In genomic region chr10:72173267-72173634, GRCh38 we compare ENCODE assay signal across 19 cellular contexts. TPM values are rescaled to one million over a fixed set of nuclear protein-coding genes. Genes with fewer than 3 reads are reported as not detected.
DNase-seq lines count a peak whose midpoint lies in the region; ATAC-seq, FAIRE-seq and TF ChIP-seq lines count a peak whose summit lies in the region.
"Had no signal": no experiment of that assay in that cellular context is flagged by ENCODE, and none has a peak within 500 bp of the region (broad histone marks: within the 10 kb centered on the region; RNA-seq: fewer than 3 reads in every experiment).

No MANE protein-coding gene starts in this region.

- H3K27ac Mint-ChIP-seq in natural killer cell = no peak overlapping the region
- H3K27ac Mint-ChIP-seq: activated CD4-positive, alpha-beta memory T cell treated with anti-CD3 and anti-CD28 coated beads, Interleukin-2, amount 10 ng/mL, durations not matched to agents 7 days and 5 days; activated naive CD4-positive, alpha-beta T cell treated with anti-CD3 and anti-CD28 coated beads, Interleukin-2, amount 50 U/mL, for 72 hours; CD8-positive, alpha-beta T cell; nephron progenitor cell; stimulated activated memory B cell treated with anti-CD40 and anti-IgM and Interleukin-4, amounts not matched to agents 10 μg/mL and 1 μg/mL and 100 μg/mL, for 72 hours had no signal

- DNase-seq in heart left ventricle (no peak), cardiac septum (ENCODE audit: low spot score) (no peak), NCI-H69 (lab: John Stamatoyannopoulos, UW) (peak; percentile 65), left ventricle myocardium superior (no peak), natural killer cell (no peak), kidney (no peak), suprapubic skin (ENCODE audit: low spot score in 2 of 2) (no peak), mesenteric fat pad (ENCODE audit: low spot score) (no peak)
- DNase-seq: activated CD4-positive, alpha-beta memory T cell treated with anti-CD3 and anti-CD28 coated beads, Interleukin-2, amount 10 ng/mL, durations not matched to agents 7 days and 5 days; activated T-cell treated with anti-CD3 and anti-CD28 coated beads, Interleukin-2, amount 50 U/mL, for 4 hours; CD8-positive, alpha-beta T cell; cortex of kidney; nephron progenitor cell; Peyer's patch had no signal

- FAIRE-seq in kidney (lab: Jason Lieb, UNC) = no peak

- no peak for TF ChIP-seq EP300 in suprapubic skin (IDR thresholded peaks at IDR 0.05)

- H3K4me1 ChIP-seq in heart left ventricle = peaks cover 0 to 56% (median 21%) of the 10 kb centered on the region in 12 donors
- peaks cover 0 to 4% of the 10 kb centered on the region in 2 donors for H3K4me1 ChIP-seq in kidney (ENCODE audit: control insufficient read depth in 1 of 2, insufficient read depth in 1 of 2, low read depth in 1 of 2, low read length in 2 of 2)
- peaks cover 4% of the 10 kb centered on the region for H3K4me1 ChIP-seq in suprapubic skin
- H3K4me1 ChIP-seq: Peyer's patch had no signal

- TF ChIP-seq POLR2A in heart left ventricle (IDR thresholded peaks at IDR 0.05) (no peak), suprapubic skin (IDR thresholded peaks at IDR 0.05) (no peak)

- TF ChIP-seq CTCF in heart left ventricle (IDR thresholded peaks at IDR 0.05) (no peak), natural killer cell (IDR thresholded peaks at IDR 0.05) (no peak), kidney (IDR thresholded peaks at IDR 0.05; ENCODE audit: borderline replicate concordance, extremely low read depth, insufficient read depth) (no peak), suprapubic skin (IDR thresholded peaks at IDR 0.05) (no peak)

- 73 to 82% (median 75%) methylated on average over 3 of the region's 3 CpGs for WGBS in heart left ventricle, 4 donors
- 96% methylated on average over 3 of the region's 3 CpGs for WGBS in suprapubic skin

- peaks cover 6 to 9% of the 10 kb centered on the region in 2 donors for H3K4me1 Mint-ChIP-seq in natural killer cell

- no peaks in the 10 kb centered on the region for H3K36me3 Mint-ChIP-seq in natural killer cell

- H3K27ac ChIP-seq in heart left ventricle (peak overlapping the region in 11 of 12 donors; percentile 20 to 75 (median 60)), kidney (ENCODE audit: low read depth in 2 of 2, low read length in 2 of 2) (no peak overlapping the region), suprapubic skin (no peak overlapping the region)
- H3K27ac ChIP-seq: gastroesophageal sphincter, Peyer's patch, VCaP had no signal

- H3K4me3 ChIP-seq in heart left ventricle (no peak overlapping the region), kidney (ENCODE audit: low read length in 2 of 2) (no peak overlapping the region), suprapubic skin (no peak overlapping the region)
- H3K4me3 ChIP-seq: gastroesophageal sphincter, Peyer's patch had no signal

- H3K9me3 ChIP-seq in heart left ventricle (no peaks in the 10 kb centered on the region), kidney (ENCODE audit: control insufficient read depth in 1 of 2, low read length in 2 of 2) (no peaks in the 10 kb centered on the region), suprapubic skin (no peaks in the 10 kb centered on the region)
- H3K9me3 ChIP-seq: gastroesophageal sphincter, Peyer's patch had no signal

- no peak overlapping the region for H3K4me3 Mint-ChIP-seq in natural killer cell
- H3K4me3 Mint-ChIP-seq: activated CD4-positive, alpha-beta memory T cell treated with anti-CD3 and anti-CD28 coated beads, Interleukin-2, amount 10 ng/mL, durations not matched to agents 7 days and 5 days; activated T-cell treated with anti-CD3 and anti-CD28 coated beads, Interleukin-2, amount 50 U/mL, for 4 hours; brain; CD8-positive, alpha-beta T cell; nephron progenitor cell; stimulated activated memory B cell treated with anti-CD40 and anti-IgM and Interleukin-4, amounts not matched to agents 10 μg/mL and 1 μg/mL and 100 μg/mL, for 72 hours had no signal

- ATAC-seq in heart left ventricle (peak in 1 of 4 donors; percentile 38), left ventricle myocardium superior (peak; percentile 11), natural killer cell (no peak)
- ATAC-seq: activated T-cell treated with anti-CD3 and anti-CD28 coated beads, Interleukin-2, amount 50 U/mL, for 4 hours; CD8-positive, alpha-beta T cell; gastroesophageal sphincter had no signal

- H3K27me3 ChIP-seq in heart left ventricle = no peaks in the 10 kb centered on the region
- H3K27me3 ChIP-seq in suprapubic skin = no peaks in the 10 kb centered on the region
- H3K27me3 ChIP-seq: gastroesophageal sphincter, Peyer's patch had no signal

- no peaks in the 10 kb centered on the region for H3K9me3 Mint-ChIP-seq in natural killer cell
- H3K9me3 Mint-ChIP-seq: activated CD4-positive, alpha-beta memory T cell treated with anti-CD3 and anti-CD28 coated beads, Interleukin-2, amount 10 ng/mL, durations not matched to agents 7 days and 5 days; activated naive CD4-positive, alpha-beta T cell treated with anti-CD3 and anti-CD28 coated beads, Interleukin-2, amount 50 U/mL, for 72 hours; activated T-cell treated with anti-CD3 and anti-CD28 coated beads, Interleukin-2, amount 50 U/mL, for 4 hours; CD8-positive, alpha-beta T cell; nephron progenitor cell; stimulated activated memory B cell treated with anti-CD40 and anti-IgM and Interleukin-4, amounts not matched to agents 10 μg/mL and 1 μg/mL and 100 μg/mL, for 72 hours had no signal

- H3K9ac ChIP-seq in kidney (ENCODE audit: low read length in 2 of 2) = no peak overlapping the region

- intact Hi-C loops in heart left ventricle (cut with DNase I) (loop anchor here in 1 of 10 donors (10.0 kb wide), 1 partner anchor 58 kb away; no protein-coding TSS in a partner anchor), cardiac septum (cut with DNase I) (no loop called here), left ventricle myocardium superior (cut with micrococcal nuclease) (no loop called here), natural killer cell (cut with micrococcal nuclease) (no loop called here), kidney (cut with DNase I) (no loop called here)

- H3K36me3 ChIP-seq in heart left ventricle = peaks cover 0 to 8% (median 2%) of the 10 kb centered on the region in 9 donors
- H3K36me3 ChIP-seq in kidney (ENCODE audit: control insufficient read depth in 1 of 2, insufficient read depth in 2 of 2, low read length in 2 of 2) = peaks cover 0 to 5% of the 10 kb centered on the region in 2 donors
- H3K36me3 ChIP-seq in suprapubic skin = peaks cover 14% of the 10 kb centered on the region

- H3K27me3 Mint-ChIP-seq in natural killer cell (ENCODE audit: low read depth in 2 of 2) = no peaks in the 10 kb centered on the region
- H3K27me3 Mint-ChIP-seq: activated CD4-positive, alpha-beta memory T cell treated with anti-CD3 and anti-CD28 coated beads, Interleukin-2, amount 10 ng/mL, durations not matched to agents 7 days and 5 days; brain; stimulated activated memory B cell treated with anti-CD40 and anti-IgM and Interleukin-4, amounts not matched to agents 10 μg/mL and 1 μg/mL and 100 μg/mL, for 72 hours had no signal

RNA-seq across cellular contexts. Expression of gene ANAPC16, which starts 42.6 kb away (rescaled TPM):
- total RNA-seq in heart left ventricle = 100 to 1,000 TPM; 135 to 237 (median 179) TPM
- polyA plus RNA-seq in heart left ventricle = 100 to 1,000 TPM; 124 to 242 TPM
- 171 TPM for total RNA-seq in cardiac septum
- total RNA-seq in left ventricle myocardium superior = 260 TPM
- total RNA-seq in natural killer cell = 10 to 100 TPM; 70.9 to 77.0 (median 71.0) TPM
- 132 TPM for total RNA-seq in kidney
- polyA plus RNA-seq in kidney (ENCODE audit: insufficient read depth, low read depth, low replicate concordance) = 210 TPM
- total RNA-seq in suprapubic skin = 10 to 100 TPM; 57.0 to 83.2 (median 69.3) TPM
- total RNA-seq in mesenteric fat pad = 80.9 TPM

RNA-seq across cellular contexts. Expression of gene ASCC1, which starts 42.8 kb away (rescaled TPM):
- total RNA-seq in heart left ventricle (10 to 100 TPM; 26.4 to 44.8 (median 35.3) TPM), cardiac septum (21.2 TPM), left ventricle myocardium superior (34.7 TPM), natural killer cell (10 to 100 TPM; 26.0 to 35.2 (median 29.3) TPM), kidney (36.1 TPM), suprapubic skin (10 to 100 TPM; 20.2 to 31.7 (median 21.2) TPM), mesenteric fat pad (29.2 TPM)
- polyA plus RNA-seq in heart left ventricle (10 to 100 TPM; 12.0 to 49.6 TPM), kidney (ENCODE audit: insufficient read depth, low read depth, low replicate concordance) (24.0 TPM)

Comparison
In these comparisons a context has a peak if more than half of its experiments do, and no peak if none do; other contexts are left out.
1. H3K27ac ChIP-seq: peak in heart left ventricle (11 of 12); none in kidney (0 of 2) and suprapubic skin (single experiment).